Comparison of ENCODE assay signal across 33 cellular contexts in the genomic region with DNA sequence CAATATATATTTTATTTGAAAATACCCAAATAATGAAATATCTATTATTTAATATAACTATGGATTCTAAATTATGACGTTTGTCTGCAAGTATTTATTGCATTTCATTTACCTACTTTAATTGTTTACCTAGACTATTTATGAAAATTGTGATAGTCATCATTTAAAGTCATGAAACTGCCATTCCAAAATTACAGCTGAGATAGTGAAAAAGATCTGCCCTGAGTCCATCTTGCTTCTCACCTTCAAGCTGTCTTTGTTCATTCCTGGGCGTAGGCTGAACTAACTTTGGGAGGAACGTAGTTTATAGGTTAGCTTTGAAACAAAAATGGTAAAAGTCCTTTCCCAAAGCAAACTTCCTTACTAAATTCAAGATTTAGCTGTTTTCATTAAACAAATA. TPM values are rescaled to one million over a fixed set of nuclear protein-coding genes. Genes with fewer than 3 reads are reported as not detected.
"Had no signal": no experiment of that assay in that cellular context is flagged by ENCODE, and none has a peak within 500 bp of the region (broad histone marks: within the 10 kb centered on the region; RNA-seq: fewer than 3 reads in every experiment).

No MANE protein-coding gene starts in this region.

- H3K27me3 ChIP-seq: adrenal gland, body of pancreas, breast epithelium, SJCRH30 had no signal

- H3K36me3 ChIP-seq: adrenal gland, breast epithelium, SJCRH30 had no signal

- H3K4me1 ChIP-seq: adrenal gland, breast epithelium, SJCRH30 had no signal

- H3K4me3 ChIP-seq: adrenal gland, body of pancreas, breast epithelium, PC-9, SJCRH30, SK-N-MC had no signal

- FAIRE-seq: astrocyte, RCC 7860, TTC549 had no signal

- DNase-seq: activated CD4-positive, alpha-beta T cell treated with anti-CD3 and anti-CD28 coated beads for 36 hours; activated CD4-positive, alpha-beta T cell treated with anti-CD3 and anti-CD28 coated beads, Interleukin-2, amount 10 ng/mL, durations not matched to agents 7 days and 5 days; activated CD4-positive, alpha-beta T cell treated with anti-CD3 and anti-CD28 coated beads, Interleukin-2, amount 50 U/mL, for 48 hours; activated CD8-positive, alpha-beta T cell treated with anti-CD3 and anti-CD28 coated beads, Interleukin-2, amount 10 ng/mL, durations not matched to agents 7 days and 5 days; activated gamma-delta T cell; activated naive CD4-positive, alpha-beta T cell treated with anti-CD3 and anti-CD28 coated beads for 36 hours; activated T-cell treated with anti-CD3 and anti-CD28 coated beads, Interleukin-2, amount 50 U/mL, for 24 hours; body of pancreas; NCI-H1048; NCI-H1105 treated with DMSO at 0.1 percent for 48 hours; NCI-H1436; NCI-H1694; NCI-H1930; NCI-H2081 treated with DMSO at 0.1 percent for 48 hours; NCI-H226; NCI-H446 treated with DMSO at 0.1 percent for 48 hours; NCI-H524; NCI-H69; NCI-H82; NK-92 treated with Interleukin-12 subunit alpha and Interleukin-12 subunit beta, amount 100 ng/mL, for 24 hours; PC-9; Right ventricle myocardium superior; SJCRH30 had no signal

- H3K9me3 ChIP-seq: adrenal gland, body of pancreas, breast epithelium, SJCRH30 had no signal

- ATAC-seq: activated CD4-positive, alpha-beta T cell treated with anti-CD3 and anti-CD28 coated beads for 36 hours; activated CD4-positive, CD25-positive, alpha-beta regulatory T cell treated with anti-CD3 and anti-CD28 coated beads, Interleukin-2, amount 50 U/mL, for 24 hours; activated CD8-positive, alpha-beta T cell treated with anti-CD3 and anti-CD28 coated beads, Interleukin-2, amount 10 ng/mL, durations not matched to agents 7 days and 5 days; activated naive CD4-positive, alpha-beta T cell treated with anti-CD3 and anti-CD28 coated beads, Interleukin-2, amount 50 U/mL, for 72 hours; body of pancreas; WTC11 had no signal

- H3K27ac ChIP-seq: adrenal gland, body of pancreas, breast epithelium, PC-9, SJCRH30, SK-N-MC had no signal

RNA-seq across cellular contexts. Expression of gene HPDL, which starts 12.4 kb away (rescaled TPM):
- total RNA-seq: cardiac septum, Right ventricle myocardium superior, SJCRH30 had no signal
